In the genomic region with DNA sequence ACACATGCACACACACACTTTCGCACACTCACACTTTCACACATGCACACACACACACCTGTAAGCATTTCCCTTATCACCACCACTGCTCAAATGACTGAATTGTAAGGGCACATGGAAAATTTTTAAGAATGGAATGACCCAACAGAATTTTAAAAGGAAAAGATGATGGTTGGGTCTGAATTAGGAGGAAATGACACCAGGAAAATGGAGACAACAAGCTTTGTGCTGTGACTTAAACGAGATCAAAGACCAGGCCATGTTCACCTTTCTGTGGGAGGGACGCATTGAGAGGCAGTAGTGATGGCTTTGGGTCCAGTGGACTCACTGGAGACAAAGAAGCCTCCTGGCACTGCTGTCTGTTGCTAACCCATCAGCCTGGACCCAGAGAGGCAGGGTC, we compare ENCODE assay signal across 1 cellular context.
A peak's percentile ranks its signal among the peaks of the same experiment; 100 is the strongest.
TF ChIP-seq lines count a peak whose summit lies in the region.

No MANE protein-coding gene starts in this region.

TF ChIP-seq in K562, 482 proteins besides CTCF, POLR2A, EP300 and RAD21 (continued from another document):
- TF ChIP-seq KHSRP (IDR thresholded peaks at IDR 0.05): 0 out of 2 replicates have a peak, but pooled peaks have one; percentile 10
